In the genomic region with DNA sequence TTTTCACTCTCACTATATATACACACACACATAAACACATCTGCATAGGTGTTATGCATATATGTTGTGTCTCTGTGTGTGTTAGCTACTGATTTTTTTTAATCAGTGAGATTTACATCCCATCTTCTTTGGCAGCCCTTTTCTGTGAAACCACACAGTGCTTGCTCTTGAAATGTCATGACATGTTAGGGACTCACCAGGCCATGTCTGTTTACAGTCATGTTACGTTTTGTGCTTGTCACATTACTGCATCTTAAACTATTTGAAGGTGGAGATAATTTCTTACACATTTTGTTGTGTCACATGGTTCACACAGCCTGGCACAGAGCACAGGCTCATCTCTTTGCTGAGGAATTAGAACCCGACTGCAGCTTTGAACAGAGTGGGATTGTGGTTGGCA, we compare ENCODE assay signal across 23 cellular contexts.
"Had no signal": no experiment of that assay in that cellular context is flagged by ENCODE, and none has a peak within 500 bp of the region (broad histone marks: within the 10 kb centered on the region; RNA-seq: fewer than 3 reads in every experiment).

No MANE protein-coding gene starts in this region.

- H3K27me3 ChIP-seq: breast epithelium, colonic mucosa, heart left ventricle, right atrium auricular region, tibial artery had no signal

- H3K27me3 Mint-ChIP-seq: activated CD8-positive, alpha-beta memory T cell treated with anti-CD3 and anti-CD28 coated beads, Interleukin-2, amount 10 ng/mL, durations not matched to agents 7 days and 5 days; central memory CD8-positive, alpha-beta T cell; memory B cell; stimulated activated naive CD8-positive, alpha-beta T cell treated with anti-CD3 and anti-CD28 coated beads, Interleukin-15, Interleukin-2, amounts not matched to agents 100 ng/mL and 50 ng/mL, for 24 hours had no signal

- H3K4me3 ChIP-seq: breast epithelium, colonic mucosa, heart left ventricle, prostate gland, right atrium auricular region, tibial artery had no signal

- H3K36me3 Mint-ChIP-seq: activated CD8-positive, alpha-beta memory T cell treated with anti-CD3 and anti-CD28 coated beads, Interleukin-2, amount 10 ng/mL, durations not matched to agents 7 days and 5 days; memory B cell had no signal

- DNase-seq: activated CD4-positive, alpha-beta T cell treated with anti-CD3 and anti-CD28 coated beads, Interleukin-2, amount 50 U/mL, for 48 hours; activated CD8-positive, alpha-beta memory T cell treated with anti-CD3 and anti-CD28 coated beads, Interleukin-2, amount 10 ng/mL, durations not matched to agents 7 days and 5 days; activated effector memory CD4-positive, alpha-beta T cell treated with anti-CD3 and anti-CD28 coated beads, Interleukin-2, amount 50 U/mL, for 16 hours; activated naive CD4-positive, alpha-beta T cell treated with anti-CD3 and anti-CD28 coated beads, Interleukin-2, amount 50 U/mL, for 16 hours; activated T-cell treated with anti-CD3 and anti-CD28 coated beads for 4 hours; colonic mucosa; endodermal cell; heart left ventricle; islet precursor cell; left cardiac atrium; stimulated activated CD4-positive, alpha-beta T cell treated with anti-CD3 and anti-CD28 coated beads, Interleukin-12 subunit alpha, Interleukin-12 subunit beta, amount 100 ng/mL, for 4 hours; SW 1271; tibial artery; WERI-Rb-1 had no signal

- H3K27ac Mint-ChIP-seq: activated CD8-positive, alpha-beta memory T cell treated with anti-CD3 and anti-CD28 coated beads, Interleukin-2, amount 10 ng/mL, durations not matched to agents 7 days and 5 days; endodermal cell; memory B cell; stimulated activated naive CD8-positive, alpha-beta T cell treated with anti-CD3 and anti-CD28 coated beads, Interleukin-15, Interleukin-2, amounts not matched to agents 100 ng/mL and 50 ng/mL, for 24 hours had no signal

- H3K4me1 Mint-ChIP-seq: central memory CD8-positive, alpha-beta T cell had no signal

- H3K4me1 ChIP-seq: breast epithelium, colonic mucosa, prostate gland, right atrium auricular region, tibial artery had no signal

- H3K36me3 ChIP-seq: breast epithelium, colonic mucosa, heart left ventricle, prostate gland, right atrium auricular region, tibial artery, WERI-Rb-1 had no signal

- H3K4me3 Mint-ChIP-seq: activated CD8-positive, alpha-beta memory T cell treated with anti-CD3 and anti-CD28 coated beads, Interleukin-2, amount 10 ng/mL, durations not matched to agents 7 days and 5 days; central memory CD8-positive, alpha-beta T cell; endodermal cell; memory B cell; stimulated activated naive CD8-positive, alpha-beta T cell treated with anti-CD3 and anti-CD28 coated beads, Interleukin-15, Interleukin-2, amounts not matched to agents 100 ng/mL and 50 ng/mL, for 24 hours had no signal

- FAIRE-seq: astrocyte, TTC549 had no signal

- H3K9me3 Mint-ChIP-seq: memory B cell had no signal

- H3K9me3 ChIP-seq: breast epithelium, colonic mucosa, heart left ventricle, prostate gland, right atrium auricular region, tibial artery had no signal

- H3K27ac ChIP-seq: breast epithelium, epithelial cell of prostate, prostate gland, right atrium auricular region, tibial artery, WERI-Rb-1 had no signal

- ATAC-seq: heart left ventricle, left cardiac atrium had no signal
